In the genomic region with DNA sequence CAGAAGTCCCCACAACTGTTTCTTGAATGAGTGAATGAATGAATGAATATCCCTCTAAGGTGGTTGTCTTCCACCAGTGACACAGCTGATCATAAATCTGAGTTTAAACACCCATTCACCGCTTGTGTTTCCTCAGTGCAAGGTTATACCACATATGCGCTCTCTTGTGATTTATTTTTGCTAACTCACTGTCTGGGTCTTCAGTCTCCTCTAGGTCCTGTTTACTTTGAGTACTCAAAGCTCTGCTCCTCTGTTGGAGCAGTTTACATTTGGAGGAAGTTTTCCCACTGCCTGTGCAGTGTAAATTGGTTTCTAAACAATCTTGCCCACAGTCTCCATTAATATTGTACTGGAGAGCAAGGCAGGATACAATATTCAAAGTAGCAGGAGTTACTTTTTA, we compare ENCODE assay signal across 21 cellular contexts.
"Had no signal": no experiment of that assay in that cellular context is flagged by ENCODE, and none has a peak within 500 bp of the region (broad histone marks: within the 10 kb centered on the region; RNA-seq: fewer than 3 reads in every experiment).

No MANE protein-coding gene starts in this region.

- H3K27ac ChIP-seq: foreskin keratinocyte, left lung, neural progenitor cell, prostate gland, skin epidermis had no signal

- H3K4me2 ChIP-seq: neural progenitor cell had no signal

- H3K9ac ChIP-seq: neural progenitor cell had no signal

- H3K4me1 ChIP-seq: prostate gland had no signal

- H3K4me3 ChIP-seq: left lung, neural progenitor cell, prostate gland, skin epidermis had no signal

- H3K27me3 ChIP-seq: foreskin keratinocyte, left lung, neural progenitor cell had no signal

- H3K36me3 ChIP-seq: left lung, neural progenitor cell, prostate gland had no signal

- H3K36me3 Mint-ChIP-seq: neural progenitor cell had no signal

- H3K4me3 Mint-ChIP-seq: activated T-cell treated with anti-CD3 and anti-CD28 coated beads, Interleukin-2, amount 50 U/mL, for 4 hours; dendritic cell treated with granulocyte-macrophage colony-stimulating factor and Interleukin-4, amounts not matched to agents 40 ng/mL and 50 ng/mL, for 4 days; neural progenitor cell; stimulated activated naive CD8-positive, alpha-beta T cell treated with anti-CD3 and anti-CD28 coated beads, Interleukin-15, Interleukin-2, amounts not matched to agents 100 ng/mL and 50 ng/mL, for 24 hours; T-helper 2 cell treated with Interferon-gamma antibody and Interleukin-4, amounts not matched to agents 5 μg/mL and 100 μg/mL, for 36 hours; type B pancreatic cell had no signal

- H3K27ac Mint-ChIP-seq: dendritic cell treated with granulocyte-macrophage colony-stimulating factor and Interleukin-4, amounts not matched to agents 40 ng/mL and 50 ng/mL, for 4 days; neural progenitor cell; stimulated activated naive CD8-positive, alpha-beta T cell treated with anti-CD3 and anti-CD28 coated beads, Interleukin-15, Interleukin-2, amounts not matched to agents 100 ng/mL and 50 ng/mL, for 24 hours; T-helper 2 cell treated with Interferon-gamma antibody and Interleukin-4, amounts not matched to agents 5 μg/mL and 100 μg/mL, for 36 hours; type B pancreatic cell had no signal

- DNase-seq: activated CD4-positive, alpha-beta T cell treated with anti-CD3 and anti-CD28 coated beads, Interleukin-2, amount 50 U/mL, for 1 hour; activated CD8-positive, alpha-beta memory T cell treated with anti-CD3 and anti-CD28 coated beads, Interleukin-2, amount 50 U/mL, for 4 hours; activated naive CD4-positive, alpha-beta T cell treated with anti-CD3 and anti-CD28 coated beads, Interleukin-2, amount 50 U/mL, for 16 hours; activated T-cell treated with anti-CD3 and anti-CD28 coated beads, Interleukin-2, amount 50 U/mL, for 4 hours; aorta; effector memory CD4-positive, alpha-beta T cell; foreskin keratinocyte; hippocampal formation; left lung; right cardiac atrium; stimulated activated CD4-positive, alpha-beta T cell treated with anti-CD3 and anti-CD28 coated beads, Interleukin-15, amount 100 ng/mL, for 24 hours; stimulated activated CD4-positive, alpha-beta T cell treated with anti-CD3 and anti-CD28 coated beads, Interleukin-2, amount 100 ng/mL, for 48 hours had no signal

- H3K9me3 ChIP-seq: prostate gland had no signal

- FAIRE-seq: bronchial epithelial cell, keratinocyte had no signal

- ATAC-seq: activated T-cell treated with anti-CD3 and anti-CD28 coated beads, Interleukin-2, amount 50 U/mL, for 4 hours; foreskin keratinocyte; right cardiac atrium had no signal

- H2AFZ ChIP-seq: neural progenitor cell had no signal
